In genomic region chr2:221570321-221571107, GRCh38 we compare ENCODE assay signal across 8 cellular contexts. TPM values are rescaled to one million over a fixed set of nuclear protein-coding genes. Genes with fewer than 3 reads are reported as not detected.
DNase-seq lines count a peak whose midpoint lies in the region; ATAC-seq and TF ChIP-seq lines count a peak whose summit lies in the region.

No MANE protein-coding gene starts in this region.

- no peak overlapping the region for H2AFZ ChIP-seq in ACC112 (ENCODE audit: low read length, unreplicated experiment)
- H2AFZ ChIP-seq in GM23338: no peak overlapping the region; the same call in 1 of the 2 replicates

- H3K4me3 ChIP-seq in ACC112 (ENCODE audit: low read depth, low read length): peak overlapping the region; percentile 87
- H3K4me3 ChIP-seq in GM23338: peak overlapping the region; percentile 93
- peak overlapping the region; percentile 76 to 82 for H3K4me3 ChIP-seq in esophagus (ENCODE audit: low read depth in 1 of 2, low read length in 2 of 2)

- H3K9me2 ChIP-seq in GM23338 (ENCODE audit: insufficient read depth): no peaks in the 10 kb centered on the region

- H3K4me3 Mint-ChIP-seq in GM23338 (peak overlapping the region; percentile 92), nephron progenitor cell (peak overlapping the region; percentile 99)
- H3K4me3 Mint-ChIP-seq in activated CD4-positive, alpha-beta T cell treated with anti-CD3 and anti-CD28 coated beads, Interleukin-2, amount 10 ng/mL, durations not matched to agents 24 days and 14 days: peak overlapping the region; percentile 84

- peaks cover 8% of the 10 kb centered on the region; the same call in 1 of the 2 replicates for H3K27me3 ChIP-seq in ACC112 (ENCODE audit: insufficient read depth, low read length)
- H3K27me3 ChIP-seq in GM23338 (ENCODE audit: insufficient read depth): peaks cover 73% of the 10 kb centered on the region
- peaks cover 0 to 3% of the 10 kb centered on the region in 2 donors for H3K27me3 ChIP-seq in esophagus (ENCODE audit: control insufficient read depth in 1 of 2, insufficient read depth in 2 of 2, low read length in 2 of 2)

- TF ChIP-seq CTCF in GM23338 (conservative IDR thresholded peaks at IDR 0.05; ENCODE audit: low read depth in 2 of 2) (peak in 1 of 2 experiments; percentile 54; a peak in 3 of 4 replicates), nephron progenitor cell (IDR thresholded peaks at IDR 0.05) (no peak)

- WGBS in esophagus, 2 donors: 7 to 8% methylated on average over 43 of the region's 43 CpGs

- H3K4me1 ChIP-seq in ACC112 (ENCODE audit: control insufficient read depth, insufficient read depth, low read length, unreplicated experiment) (peaks cover 25% of the 10 kb centered on the region), GM23338 (ENCODE audit: insufficient read depth) (peaks cover 28% of the 10 kb centered on the region), esophagus (ENCODE audit: control insufficient read depth in 2 of 2, insufficient read depth in 2 of 2, low read length in 1 of 2) (peaks cover 0 to 6% of the 10 kb centered on the region in 2 donors)

- H3K27me3 Mint-ChIP-seq in GM23338 (ENCODE audit: insufficient read depth, low read depth, poor library complexity): peaks cover 45% of the 10 kb centered on the region
- peaks cover 69% of the 10 kb centered on the region for H3K27me3 Mint-ChIP-seq in activated CD4-positive, alpha-beta T cell treated with anti-CD3 and anti-CD28 coated beads, Interleukin-2, amount 10 ng/mL, durations not matched to agents 24 days and 14 days
- peaks cover 4% of the 10 kb centered on the region for H3K27me3 Mint-ChIP-seq in nephron progenitor cell (ENCODE audit: low read depth, poor library complexity)

- ATAC-seq in GM23338: peak; percentile 1; the same call in 1 of the 3 replicates
- ATAC-seq in GM19023 (IDR thresholded peaks at IDR 0.05; ENCODE audit: unreplicated experiment): no peak

- H3K36me3 Mint-ChIP-seq in GM23338 (ENCODE audit: low read depth): no peaks in the 10 kb centered on the region; the same call in 2 of the 3 replicates
- peaks cover 8% of the 10 kb centered on the region for H3K36me3 Mint-ChIP-seq in activated CD4-positive, alpha-beta T cell treated with anti-CD3 and anti-CD28 coated beads, Interleukin-2, amount 10 ng/mL, durations not matched to agents 24 days and 14 days (ENCODE audit: low read depth)
- H3K36me3 Mint-ChIP-seq in nephron progenitor cell (ENCODE audit: low read depth): peaks cover 9% of the 10 kb centered on the region

- peaks cover 5% of the 10 kb centered on the region; the same call in 1 of the 2 replicates for H3F3A ChIP-seq in GM23338 (replicated peaks; ENCODE audit: low read depth)

- peak overlapping the region; percentile 99 for H3K4me2 ChIP-seq in GM23338

- intact Hi-C loops in activated CD4-positive, alpha-beta T cell treated with anti-CD3 and anti-CD28 coated beads, Interleukin-2, amount 10 ng/mL, durations not matched to agents 24 days and 14 days (cut with micrococcal nuclease): loop anchor here (1.0 to 10.0 kb wide), 6 partner anchors 52 to 1836 kb away; no protein-coding TSS in a partner anchor

- no peak overlapping the region for H3K27ac ChIP-seq in ACC112 (ENCODE audit: low read depth, low read length)
- no peak overlapping the region for H3K27ac ChIP-seq in GM23338 (ENCODE audit: low read depth)
- no peak overlapping the region for H3K27ac ChIP-seq in esophagus (ENCODE audit: low read depth in 2 of 2, low read length in 1 of 2)

- H3K4me1 Mint-ChIP-seq in GM23338 (peaks cover 41% of the 10 kb centered on the region), nephron progenitor cell (peaks cover 67% of the 10 kb centered on the region)
- H3K4me1 Mint-ChIP-seq in activated CD4-positive, alpha-beta T cell treated with anti-CD3 and anti-CD28 coated beads, Interleukin-2, amount 10 ng/mL, durations not matched to agents 24 days and 14 days: peaks cover 28% of the 10 kb centered on the region

- DNase-seq in GM23338 (ENCODE audit: low spot score): peak; percentile 43
- peak; percentile 75 for DNase-seq in activated CD4-positive, alpha-beta T cell treated with anti-CD3 and anti-CD28 coated beads, Interleukin-2, amount 10 ng/mL, durations not matched to agents 24 days and 14 days
- peak; percentile 40 for DNase-seq in nephron progenitor cell
- DNase-seq in NOMO-1 (lab: John Stamatoyannopoulos, UW; ENCODE audit: unreplicated experiment in 2 of 2): no peak
- no peak for DNase-seq in SIG-M5 treated with dmso at 0.1 percent for 504 hours (lab: John Stamatoyannopoulos, UW; ENCODE audit: unreplicated experiment)

- no peaks in the 10 kb centered on the region for H3K79me2 ChIP-seq in ACC112 (ENCODE audit: control insufficient read depth, insufficient read depth, low read length, unreplicated experiment)
- H3K79me2 ChIP-seq in GM23338 (replicated peaks; ENCODE audit: insufficient read depth): no peaks in the 10 kb centered on the region

- H3K36me3 ChIP-seq in ACC112 (ENCODE audit: insufficient read depth, low read length) (no peaks in the 10 kb centered on the region), GM23338 (ENCODE audit: insufficient read depth) (no peaks in the 10 kb centered on the region), esophagus (ENCODE audit: control insufficient read depth in 2 of 2, insufficient read depth in 2 of 2, low read length in 1 of 2) (no peaks in the 10 kb centered on the region)

- H3K9me3 Mint-ChIP-seq in GM23338 (peaks cover 2% of the 10 kb centered on the region; the same call in 1 of the 3 replicates), nephron progenitor cell (no peaks in the 10 kb centered on the region)
- H3K9me3 Mint-ChIP-seq in activated CD4-positive, alpha-beta T cell treated with anti-CD3 and anti-CD28 coated beads, Interleukin-2, amount 10 ng/mL, durations not matched to agents 24 days and 14 days: no peaks in the 10 kb centered on the region

- no peaks in the 10 kb centered on the region for H4K20me1 ChIP-seq in GM23338 (replicated peaks; ENCODE audit: insufficient read depth)

- no peaks in the 10 kb centered on the region for H3K9me3 ChIP-seq in esophagus (ENCODE audit: control insufficient read depth in 2 of 2, insufficient read depth in 1 of 2, low read depth in 1 of 2, low read length in 1 of 2)

- no peak overlapping the region for H3K27ac Mint-ChIP-seq in GM23338
- H3K27ac Mint-ChIP-seq in activated CD4-positive, alpha-beta T cell treated with anti-CD3 and anti-CD28 coated beads, Interleukin-2, amount 10 ng/mL, durations not matched to agents 24 days and 14 days: peak overlapping the region; percentile 5
- H3K27ac Mint-ChIP-seq in nephron progenitor cell: peak overlapping the region; percentile 93

TF ChIP-seq in GM23338, 12 proteins besides CTCF, POLR2A, EP300 and RAD21:
- TF ChIP-seq POLR2AphosphoS5 (IDR thresholded peaks at IDR 0.05; ENCODE audit: low read depth) (no peak), JUNB (IDR thresholded peaks at IDR 0.05; ENCODE audit: unreplicated experiment) (no peak), ZNF331 (CRISPR knock-in tag; IDR thresholded peaks at IDR 0.05; ENCODE audit: low read depth) (no peak), ETS1 (IDR thresholded peaks at IDR 0.05) (no peak), EZH2 (IDR thresholded peaks at IDR 0.05; ENCODE audit: low read depth, unreplicated experiment) (peak; percentile 63)

RNA-seq across cellular contexts. Expression of gene EPHA4, which starts 1.6 kb away (rescaled TPM):
- total RNA-seq in GM23338 (2014; rRNA removed; shearing (Covaris generic)): 6.2 and 7.2 TPM in 2 replicates
- polyA plus RNA-seq in GM23338 (2016; fragmentation: Nextera tagmentation; extraction: Ambion mirVana) (4.1 and 5.5 TPM in 2 replicates), esophagus (1 to 10 TPM; 4.5 to 6.0 TPM)
- total RNA-seq in activated CD4-positive, alpha-beta T cell treated with anti-CD3 and anti-CD28 coated beads, Interleukin-2, amount 10 ng/mL, durations not matched to agents 24 days and 14 days: 0.31 and 0.63 TPM in 2 replicates

Comparison
In these comparisons a context has a peak if more than half of its experiments do, and no peak if none do; other contexts are left out.
1. DNase-seq: peak in GM23338 (single experiment), activated CD4-positive, alpha-beta T cell treated with anti-CD3 and anti-CD28 coated beads, Interleukin-2, amount 10 ng/mL, durations not matched to agents 24 days and 14 days (single experiment) and nephron progenitor cell (single experiment); none in NOMO-1 (0 of 2) and SIG-M5 treated with dmso at 0.1 percent for 504 hours (single experiment).
2. Peak in every context shown above with its lines, with median percentiles within 50 percentile points of each other: H3K4me3 ChIP-seq and H3K4me3 Mint-ChIP-seq.